13 cellular contexts compared by ENCODE assay signal in the genomic region with DNA sequence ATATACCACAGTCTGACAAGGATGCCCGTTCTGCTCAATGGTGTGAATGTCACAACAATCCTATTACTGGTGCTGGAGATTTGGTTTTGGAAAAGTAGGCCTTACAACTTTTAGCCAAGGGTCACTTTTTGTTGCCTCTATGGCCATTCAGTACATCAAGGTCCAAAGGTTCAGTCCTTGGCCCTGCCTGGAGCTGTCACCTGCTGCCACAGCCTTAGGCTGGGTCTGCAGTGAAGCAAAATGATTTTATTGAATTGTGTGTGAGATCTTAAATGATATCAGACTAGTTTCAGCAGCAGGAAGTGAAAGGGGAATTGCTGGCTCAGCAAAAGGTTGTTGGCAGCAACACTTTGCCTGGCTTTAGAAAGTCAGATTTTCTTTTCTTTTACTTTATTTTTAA.
A peak's percentile ranks its signal among the peaks of the same experiment; 100 is the strongest.
DNase-seq lines count a peak whose midpoint lies in the region; ATAC-seq and TF ChIP-seq lines count a peak whose summit lies in the region.
"Had no signal": no experiment of that assay in that cellular context is flagged by ENCODE, and none has a peak within 500 bp of the region (broad histone marks: within the 10 kb centered on the region; RNA-seq: fewer than 3 reads in every experiment).

No MANE protein-coding gene starts in this region.

- TF ChIP-seq CTCF in SK-N-SH (IDR thresholded peaks at IDR 0.05) (no peak), VCaP (conservative IDR thresholded peaks at IDR 0.05) (no peak), liver (IDR thresholded peaks at IDR 0.05; ENCODE audit: low read depth, low read length, missing input control) (no peak), spleen (IDR thresholded peaks at IDR 0.05 in 8 of 11, conservative IDR thresholded peaks at IDR 0.05 in 3 of 11) (no peak)

- peak; percentile 38 for DNase-seq in SK-N-SH
- no peak for DNase-seq in spleen
- DNase-seq in NCI-H187 (lab: John Stamatoyannopoulos, UW) = no peak
- DNase-seq in G401 (ENCODE audit: low spot score) = no peak
- no peak for DNase-seq in stimulated activated naive CD8-positive, alpha-beta T cell treated with anti-CD3 and anti-CD28 coated beads, Interleukin-15, Interleukin-2, amounts not matched to agents 100 U/mL and 50 U/mL, for 24 hours
- DNase-seq: DMS79, NCI-H1694 treated with DMSO at 0.1 percent for 48 hours, NCI-H446 treated with DMSO at 0.1 percent for 48 hours, SW 1271 had no signal

- POLR2A ChIA-PET in SK-N-SH (lab: Yijun Ruan, JAX) = no interaction called here

- peaks cover 0 to 40% of the 10 kb centered on the region in 2 experiments for H3K36me3 ChIP-seq in SK-N-SH (replicated peaks in 1 of 2; ENCODE audit: control insufficient read depth in 1 of 2, insufficient read depth in 2 of 2, low read length in 1 of 2)
- peaks cover 0 to 4% (median under 1%) of the 10 kb centered on the region in 4 donors for H3K36me3 ChIP-seq in liver (ENCODE audit: control insufficient read depth in 4 of 4, insufficient read depth in 3 of 4, low read depth in 1 of 4, low read length in 3 of 4)
- no peaks in the 10 kb centered on the region for H3K36me3 ChIP-seq in spleen

- in situ Hi-C loops in G401 (cut with HindIII; ENCODE audit: low sequenced_read_pairs) = no loop called here

- H3K9ac ChIP-seq in SK-N-SH (no peak overlapping the region), liver (ENCODE audit: low read depth in 1 of 2, low read length in 2 of 2) (no peak overlapping the region)
- H3K9ac ChIP-seq: KMS-11 had no signal

- no peak; a peak in 1 of 4 replicates for TF ChIP-seq EP300 in SK-N-SH (IDR thresholded peaks at IDR 0.05; ENCODE audit: borderline replicate concordance in 1 of 2, low read depth in 1 of 2, low read length in 1 of 2)

- no peak for TF ChIP-seq RAD21 in SK-N-SH (IDR thresholded peaks at IDR 0.05; ENCODE audit: low read length)
- TF ChIP-seq RAD21 in liver (IDR thresholded peaks at IDR 0.05) = no peak

- H3K9me3 ChIP-seq in SK-N-SH (no peaks in the 10 kb centered on the region), liver (ENCODE audit: control insufficient read depth in 4 of 4, low read length in 3 of 4) (no peaks in the 10 kb centered on the region), spleen (peaks cover 0 to 5% (median 0%) of the 10 kb centered on the region in 8 donors)

- H3K4me2 ChIP-seq in SK-N-SH = no peak overlapping the region
- H3K4me2 ChIP-seq: KMS-11 had no signal

- CTCF ChIA-PET in SK-N-SH (lab: Yijun Ruan, JAX) = no interaction called here

- H3K9me2 ChIP-seq in SK-N-SH = no peaks in the 10 kb centered on the region

- 5% methylated on average over 1 of the region's 1 CpG for WGBS in SK-N-SH (ENCODE audit: low lambda C conversion rate)
- 41% methylated on average over 1 of the region's 1 CpG for WGBS in liver
- WGBS in spleen, 5 donors = 50 to 90% (median 62%) methylated on average over 1 of the region's 1 CpG

- H3K27me3 ChIP-seq in SK-N-SH (ENCODE audit: insufficient read depth) (no peaks in the 10 kb centered on the region), liver (ENCODE audit: control insufficient read depth in 4 of 4, insufficient read depth in 4 of 4, low read length in 3 of 4) (no peaks in the 10 kb centered on the region), spleen (replicated peaks in 1 of 7) (no peaks in the 10 kb centered on the region)

- no peak overlapping the region; a peak in 1 of 4 replicates for H3K4me3 ChIP-seq in SK-N-SH (ENCODE audit: low read depth in 2 of 2, low read length in 1 of 2)
- H3K4me3 ChIP-seq in liver (ENCODE audit: low read depth in 1 of 3, low read length in 3 of 3) = no peak overlapping the region
- no peak overlapping the region for H3K4me3 ChIP-seq in spleen

- ATAC-seq in SK-N-SH treated with all-trans-retinoic acid at 6 μM for 48 hours = no peak
- no peak for ATAC-seq in stimulated activated naive CD8-positive, alpha-beta T cell treated with anti-CD3 and anti-CD28 coated beads, Interleukin-15, Interleukin-2, amounts not matched to agents 100 U/mL and 50 U/mL, for 24 hours

- no peaks in the 10 kb centered on the region for H3K79me2 ChIP-seq in SK-N-SH (ENCODE audit: insufficient read depth)

- H3F3A ChIP-seq in SK-N-SH (replicated peaks; ENCODE audit: insufficient read depth) = no peaks in the 10 kb centered on the region

- intact Hi-C loops in spleen (cut with DNase I; ENCODE audit: low total_unique reads) = no loop called here

- no peak for TF ChIP-seq POLR2A in spleen (IDR thresholded peaks at IDR 0.05)

- peaks cover 0 to 14% of the 10 kb centered on the region in 2 experiments; a peak in 2 of 4 replicates for H3K4me1 ChIP-seq in SK-N-SH (ENCODE audit: control insufficient read depth in 1 of 2, insufficient read depth in 2 of 2, low read depth in 1 of 2, low read length in 1 of 2)
- H3K4me1 ChIP-seq in liver (ENCODE audit: control insufficient read depth in 4 of 4, insufficient read depth in 4 of 4, low read length in 3 of 4) = peaks cover 1 to 7% (median 5%) of the 10 kb centered on the region in 4 donors
- no peaks in the 10 kb centered on the region for H3K4me1 ChIP-seq in spleen

- no peak overlapping the region for H2AFZ ChIP-seq in SK-N-SH (ENCODE audit: low read depth)

- H4K20me1 ChIP-seq in SK-N-SH (ENCODE audit: insufficient read depth) = no peaks in the 10 kb centered on the region

- H3K27ac ChIP-seq in SK-N-SH (ENCODE audit: low read depth in 2 of 2, low read length in 1 of 2) (peak overlapping the region in 1 of 2 experiments; percentile 88; a peak in 2 of 4 replicates), VCaP (peak overlapping the region; percentile 11; the same call in 1 of the 2 replicates), liver (ENCODE audit: low read depth in 1 of 2, low read length in 2 of 2) (no peak overlapping the region), spleen (peak overlapping the region in 1 of 8 donors; percentile 13)
- H3K27ac ChIP-seq: KMS-11 had no signal

TF ChIP-seq in SK-N-SH, 30 proteins besides CTCF, POLR2A, EP300 and RAD21:
- peak; percentile 83 for TF ChIP-seq GATA2 (CRISPR knock-in tag; IDR thresholded peaks at IDR 0.05)
- no peak for TF ChIP-seq EZH2phosphoT487 (IDR thresholded peaks at IDR 0.05; ENCODE audit: borderline replicate concordance, low read depth)
- TF ChIP-seq MEF2A (IDR thresholded peaks at IDR 0.05; ENCODE audit: borderline replicate concordance, low read depth) = no peak
- peak; percentile 37; the same call in 1 of the 2 replicates for TF ChIP-seq FOXJ3 (CRISPR knock-in tag; IDR thresholded peaks at IDR 0.05)

TF ChIP-seq in SK-N-SH treated with all-trans-retinoic acid at 6 μM for 48 hours, 23 proteins besides CTCF, POLR2A, EP300 and RAD21 (continues in another document):
- TF ChIP-seq ZFP30 (CRISPR knock-in tag; IDR thresholded peaks at IDR 0.05) (no peak), ESRRG (CRISPR knock-in tag; IDR thresholded peaks at IDR 0.05) (no peak), ZNF70 (CRISPR knock-in tag; IDR thresholded peaks at IDR 0.05) (no peak), ISL1 (CRISPR knock-in tag; IDR thresholded peaks at IDR 0.05) (no peak), TOX (CRISPR knock-in tag; IDR thresholded peaks at IDR 0.05; ENCODE audit: borderline replicate concordance) (no peak), BACH2 (CRISPR knock-in tag; IDR thresholded peaks at IDR 0.05; ENCODE audit: borderline replicate concordance) (no peak), ZNF565 (CRISPR knock-in tag; conservative IDR thresholded peaks at IDR 0.05; ENCODE audit: low read depth) (no peak), RARB (CRISPR knock-in tag; IDR thresholded peaks at IDR 0.05) (no peak)
- TF ChIP-seq, protein P1, sequence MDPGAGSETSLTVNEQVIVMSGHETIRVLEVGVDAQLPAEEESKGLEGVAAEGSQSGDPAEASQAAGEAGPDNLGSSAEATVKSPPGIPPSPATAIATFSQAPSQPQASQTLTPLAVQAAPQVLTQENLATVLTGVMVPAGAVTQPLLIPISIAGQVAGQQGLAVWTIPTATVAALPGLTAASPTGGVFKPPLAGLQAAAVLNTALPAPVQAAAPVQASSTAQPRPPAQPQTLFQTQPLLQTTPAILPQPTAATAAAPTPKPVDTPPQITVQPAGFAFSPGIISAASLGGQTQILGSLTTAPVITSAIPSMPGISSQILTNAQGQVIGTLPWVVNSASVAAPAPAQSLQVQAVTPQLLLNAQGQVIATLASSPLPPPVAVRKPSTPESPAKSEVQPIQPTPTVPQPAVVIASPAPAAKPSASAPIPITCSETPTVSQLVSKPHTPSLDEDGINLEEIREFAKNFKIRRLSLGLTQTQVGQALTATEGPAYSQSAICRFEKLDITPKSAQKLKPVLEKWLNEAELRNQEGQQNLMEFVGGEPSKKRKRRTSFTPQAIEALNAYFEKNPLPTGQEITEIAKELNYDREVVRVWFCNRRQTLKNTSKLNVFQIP (CRISPR knock-in tag; IDR thresholded peaks at IDR 0.05; ENCODE audit: borderline replicate concordance, low read depth) = no peak

TF ChIP-seq in liver, 16 proteins besides CTCF, POLR2A, EP300 and RAD21 (continues in another document):
- TF ChIP-seq FOXA2 (IDR thresholded peaks at IDR 0.05) (no peak), REST (IDR thresholded peaks at IDR 0.05) (no peak), JUND (IDR thresholded peaks at IDR 0.05) (peak in 1 of 2 donors; percentile 22), SP1 (IDR thresholded peaks at IDR 0.05) (peak; percentile 48), ATF3 (IDR thresholded peaks at IDR 0.05) (no peak)
